Comparison of ENCODE assay signal across 1 cellular context in genomic region chr14:72851660-72852059, GRCh38.
TF ChIP-seq lines count a peak whose summit lies in the region.

No MANE protein-coding gene starts in this region.

TF ChIP-seq in GM23338, 12 proteins besides CTCF, POLR2A, EP300 and RAD21 (continued from another document):
- TF ChIP-seq, protein P1, sequence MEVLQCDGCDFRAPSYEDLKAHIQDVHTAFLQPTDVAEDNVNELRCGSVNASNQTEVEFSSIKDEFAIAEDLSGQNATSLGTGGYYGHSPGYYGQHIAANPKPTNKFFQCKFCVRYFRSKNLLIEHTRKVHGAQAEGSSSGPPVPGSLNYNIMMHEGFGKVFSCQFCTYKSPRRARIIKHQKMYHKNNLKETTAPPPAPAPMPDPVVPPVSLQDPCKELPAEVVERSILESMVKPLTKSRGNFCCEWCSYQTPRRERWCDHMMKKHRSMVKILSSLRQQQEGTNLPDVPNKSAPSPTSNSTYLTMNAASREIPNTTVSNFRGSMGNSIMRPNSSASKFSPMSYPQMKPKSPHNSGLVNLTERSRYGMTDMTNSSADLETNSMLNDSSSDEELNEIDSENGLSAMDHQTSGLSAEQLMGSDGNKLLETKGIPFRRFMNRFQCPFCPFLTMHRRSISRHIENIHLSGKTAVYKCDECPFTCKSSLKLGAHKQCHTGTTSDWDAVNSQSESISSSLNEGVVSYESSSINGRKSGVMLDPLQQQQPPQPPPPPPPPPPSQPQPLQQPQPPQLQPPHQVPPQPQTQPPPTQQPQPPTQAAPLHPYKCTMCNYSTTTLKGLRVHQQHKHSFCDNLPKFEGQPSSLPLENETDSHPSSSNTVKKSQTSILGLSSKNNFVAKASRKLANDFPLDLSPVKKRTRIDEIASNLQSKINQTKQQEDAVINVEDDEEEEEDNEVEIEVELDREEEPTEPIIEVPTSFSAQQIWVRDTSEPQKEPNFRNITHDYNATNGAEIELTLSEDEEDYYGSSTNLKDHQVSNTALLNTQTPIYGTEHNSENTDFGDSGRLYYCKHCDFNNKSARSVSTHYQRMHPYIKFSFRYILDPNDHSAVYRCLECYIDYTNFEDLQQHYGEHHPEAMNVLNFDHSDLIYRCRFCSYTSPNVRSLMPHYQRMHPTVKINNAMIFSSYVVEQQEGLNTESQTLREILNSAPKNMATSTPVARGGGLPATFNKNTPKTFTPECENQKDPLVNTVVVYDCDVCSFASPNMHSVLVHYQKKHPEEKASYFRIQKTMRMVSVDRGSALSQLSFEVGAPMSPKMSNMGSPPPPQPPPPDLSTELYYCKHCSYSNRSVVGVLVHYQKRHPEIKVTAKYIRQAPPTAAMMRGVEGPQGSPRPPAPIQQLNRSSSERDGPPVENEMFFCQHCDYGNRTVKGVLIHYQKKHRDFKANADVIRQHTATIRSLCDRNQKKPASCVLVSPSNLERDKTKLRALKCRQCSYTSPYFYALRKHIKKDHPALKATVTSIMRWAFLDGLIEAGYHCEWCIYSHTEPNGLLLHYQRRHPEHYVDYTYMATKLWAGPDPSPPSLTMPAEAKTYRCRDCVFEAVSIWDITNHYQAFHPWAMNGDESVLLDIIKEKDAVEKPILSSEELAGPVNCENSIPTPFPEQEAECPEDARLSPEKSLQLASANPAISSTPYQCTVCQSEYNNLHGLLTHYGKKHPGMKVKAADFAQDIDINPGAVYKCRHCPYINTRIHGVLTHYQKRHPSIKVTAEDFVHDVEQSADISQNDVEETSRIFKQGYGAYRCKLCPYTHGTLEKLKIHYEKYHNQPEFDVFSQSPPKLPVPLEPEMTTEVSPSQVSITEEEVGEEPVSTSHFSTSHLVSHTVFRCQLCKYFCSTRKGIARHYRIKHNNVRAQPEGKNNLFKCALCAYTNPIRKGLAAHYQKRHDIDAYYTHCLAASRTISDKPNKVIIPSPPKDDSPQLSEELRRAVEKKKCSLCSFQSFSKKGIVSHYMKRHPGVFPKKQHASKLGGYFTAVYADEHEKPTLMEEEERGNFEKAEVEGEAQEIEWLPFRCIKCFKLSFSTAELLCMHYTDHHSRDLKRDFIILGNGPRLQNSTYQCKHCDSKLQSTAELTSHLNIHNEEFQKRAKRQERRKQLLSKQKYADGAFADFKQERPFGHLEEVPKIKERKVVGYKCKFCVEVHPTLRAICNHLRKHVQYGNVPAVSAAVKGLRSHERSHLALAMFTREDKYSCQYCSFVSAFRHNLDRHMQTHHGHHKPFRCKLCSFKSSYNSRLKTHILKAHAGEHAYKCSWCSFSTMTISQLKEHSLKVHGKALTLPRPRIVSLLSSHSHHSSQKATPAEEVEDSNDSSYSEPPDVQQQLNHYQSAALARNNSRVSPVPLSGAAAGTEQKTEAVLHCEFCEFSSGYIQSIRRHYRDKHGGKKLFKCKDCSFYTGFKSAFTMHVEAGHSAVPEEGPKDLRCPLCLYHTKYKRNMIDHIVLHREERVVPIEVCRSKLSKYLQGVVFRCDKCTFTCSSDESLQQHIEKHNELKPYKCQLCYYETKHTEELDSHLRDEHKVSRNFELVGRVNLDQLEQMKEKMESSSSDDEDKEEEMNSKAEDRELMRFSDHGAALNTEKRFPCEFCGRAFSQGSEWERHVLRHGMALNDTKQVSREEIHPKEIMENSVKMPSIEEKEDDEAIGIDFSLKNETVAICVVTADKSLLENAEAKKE (CRISPR knock-in tag; IDR thresholded peaks at IDR 0.05), result no peak
- TF ChIP-seq POLR2AphosphoS5 (IDR thresholded peaks at IDR 0.05; ENCODE audit: low read depth) (no peak), STAT1 (IDR thresholded peaks at IDR 0.05; ENCODE audit: unreplicated experiment) (no peak), NANOG (IDR thresholded peaks at IDR 0.05; ENCODE audit: borderline replicate concordance) (no peak), JUNB (IDR thresholded peaks at IDR 0.05; ENCODE audit: unreplicated experiment) (no peak)
TF ChIP-seq in GM23338: peak in this region for 0.
